25 cellular contexts compared by ENCODE assay signal in genomic region chr6:16302721-16303552, GRCh38.
DNase-seq lines count a peak whose midpoint lies in the region; ATAC-seq, FAIRE-seq and TF ChIP-seq lines count a peak whose summit lies in the region.
"Had no signal": no experiment of that assay in that cellular context is flagged by ENCODE, and none has a peak within 500 bp of the region (broad histone marks: within the 10 kb centered on the region; RNA-seq: fewer than 3 reads in every experiment).

No MANE protein-coding gene starts in this region.

- H3K4me1 ChIP-seq in ES-I3 (ENCODE audit: insufficient read depth, low read length) (peaks cover 24% of the 10 kb centered on the region), H1 (replicated peaks in 1 of 4; ENCODE audit: control insufficient read depth in 3 of 4, insufficient read depth in 4 of 4, low read length in 3 of 4) (peaks cover 0 to 22% (median 13%) of the 10 kb centered on the region in 4 experiments; a peak in 6 of 7 replicates), mesenchymal stem cell (ENCODE audit: control insufficient read depth, insufficient read depth, low read depth, low read length) (peaks cover 1% of the 10 kb centered on the region)
- H3K4me1 ChIP-seq: stomach, tibial nerve had no signal

- no peak overlapping the region for H3K4ac ChIP-seq in H1 (replicated peaks; ENCODE audit: insufficient read length, low read depth, low read length)
- no peak overlapping the region for H3K4ac ChIP-seq in mesenchymal stem cell (ENCODE audit: low read depth in 1 of 2, low read length in 2 of 2)

- H3K23ac ChIP-seq in H1 (ENCODE audit: insufficient read length) (no peak overlapping the region), mesenchymal stem cell (ENCODE audit: low read length in 2 of 2) (no peak overlapping the region)

- no peaks in the 10 kb centered on the region; a peak in 1 of 7 replicates for H3K27me3 ChIP-seq in H1 (replicated peaks in 1 of 4; ENCODE audit: control insufficient read depth in 3 of 4, extremely low read depth in 1 of 4, insufficient read depth in 3 of 4, low read length in 3 of 4)
- no peaks in the 10 kb centered on the region for H3K27me3 ChIP-seq in mesenchymal stem cell (ENCODE audit: control insufficient read depth in 1 of 2, insufficient read depth in 1 of 2, low read length in 2 of 2)
- H3K27me3 ChIP-seq: dorsolateral prefrontal cortex, stomach, tibial nerve had no signal

- intact Hi-C loops in left colon (cut with DNase I, micrococcal nuclease) = no loop called here

- no peaks in the 10 kb centered on the region for H3K79me1 ChIP-seq in H1 (ENCODE audit: low read depth, low read length)
- H3K79me1 ChIP-seq in mesenchymal stem cell (replicated peaks; ENCODE audit: low read length, poor library complexity, severe bottlenecking) = no peaks in the 10 kb centered on the region

- no peak for TF ChIP-seq EP300 in H1 (IDR thresholded peaks at IDR 0.05; ENCODE audit: borderline replicate concordance in 1 of 2, low read depth in 2 of 2, low read length in 2 of 2)

- H4K5ac ChIP-seq in H1 (ENCODE audit: insufficient read length, low read depth, low read length) = peak overlapping the region; percentile 42

- H3K18ac ChIP-seq in H1 (ENCODE audit: extremely low read depth, low read length) = peak overlapping the region; percentile 73; the same call in 1 of the 2 replicates
- H3K18ac ChIP-seq in mesenchymal stem cell (ENCODE audit: low read depth in 1 of 2, low read length in 2 of 2) = peak overlapping the region in 1 of 2 experiments; percentile 56

- H2AK5ac ChIP-seq in H1 (ENCODE audit: low read depth, low read length) (no peak overlapping the region), mesenchymal stem cell (ENCODE audit: low read length, severe bottlenecking) (no peak overlapping the region)

- H3K9ac ChIP-seq in ES-I3 (ENCODE audit: low read depth, low read length) (peak overlapping the region; percentile 14; the same call in 1 of the 2 replicates), H1 (replicated peaks in 1 of 4; ENCODE audit: extremely low read depth in 1 of 4, low read depth in 3 of 4, low read length in 3 of 4) (no peak overlapping the region), mesenchymal stem cell (ENCODE audit: low read length) (no peak overlapping the region)

- H4K20me1 ChIP-seq in H1 (replicated peaks in 1 of 2; ENCODE audit: control insufficient read depth in 1 of 2, insufficient read depth in 2 of 2, low read length in 2 of 2) = no peaks in the 10 kb centered on the region

- H2BK12ac ChIP-seq in H1 (ENCODE audit: low read depth, low read length) = peak overlapping the region; percentile 88; the same call in 1 of the 2 replicates
- H2BK12ac ChIP-seq in mesenchymal stem cell (ENCODE audit: low read length in 2 of 2) = no peak overlapping the region

- 0 out of 2 replicates have a peak overlapping the region, but pooled peaks have one; percentile 87 for H2BK20ac ChIP-seq in H1 (ENCODE audit: low read length)

- H3K27ac ChIP-seq in H1 (ENCODE audit: low read depth, low read length) (no peak overlapping the region), mesenchymal stem cell (ENCODE audit: low read length, poor library complexity, severe bottlenecking) (no peak overlapping the region)
- H3K27ac ChIP-seq: stomach, tibial nerve, WERI-Rb-1 had no signal

- H2BK120ac ChIP-seq in H1 (replicated peaks; ENCODE audit: low read depth, low read length) = no peak overlapping the region
- H2BK120ac ChIP-seq in mesenchymal stem cell (ENCODE audit: low read depth, low read length) = no peak overlapping the region

- peaks cover 7% of the 10 kb centered on the region for H3K23me2 ChIP-seq in H1 (ENCODE audit: low read depth, low read length)

- POLR2A ChIA-PET in H1 (lab: Charles Lee; ENCODE audit: partially characterized antibody) = no interaction called here

- ATAC-seq in GM21423 (IDR thresholded peaks at IDR 0.05; ENCODE audit: unreplicated experiment) (no peak), left colon (no peak)
- ATAC-seq: activated naive CD4-positive, alpha-beta T cell treated with anti-CD3 and anti-CD28 coated beads, Interleukin-2, amount 50 U/mL, for 72 hours; PC-3 had no signal

- H2BK5ac ChIP-seq in H1 (ENCODE audit: low read depth, low read length) (peak overlapping the region; percentile 45; the same call in 1 of the 2 replicates), mesenchymal stem cell (ENCODE audit: low read depth, low read length, poor library complexity, severe bottlenecking) (no peak overlapping the region)

- CTCF ChIA-PET in H1 (lab: Charles Lee; ENCODE audit: partially characterized antibody) = interaction anchor here (1.1 to 1.2 kb wide), 4 partner anchors 10 to 17 kb away, joined by 3 to 5 read pairs (median 3); no protein-coding TSS in a partner anchor

- 0 out of 2 replicates have a peak overlapping the region, but pooled peaks have one; percentile 63 for H2BK15ac ChIP-seq in H1 (ENCODE audit: low read length)
- no peak overlapping the region for H2BK15ac ChIP-seq in mesenchymal stem cell (ENCODE audit: low read depth, poor library complexity, severe bottlenecking)

- TF ChIP-seq POLR2A in NB4 (IDR thresholded peaks at IDR 0.05; ENCODE audit: extremely low read depth, insufficient read length) (no peak), H1 (IDR thresholded peaks at IDR 0.05; ENCODE audit: control extremely low read depth in 1 of 2, low read depth in 2 of 2, low read length in 2 of 2) (no peak)

- no peaks in the 10 kb centered on the region for H3K79me2 ChIP-seq in H1 (ENCODE audit: control insufficient read depth in 1 of 2, insufficient read depth in 2 of 2, low read length in 2 of 2)

- H4K8ac ChIP-seq in H1 (ENCODE audit: extremely low read depth, insufficient read depth, low read length) (peak overlapping the region; percentile 48), mesenchymal stem cell (ENCODE audit: low read length) (peak overlapping the region; percentile 31)

- FAIRE-seq in H1 (lab: Jason Lieb, UNC) = no peak

- no peak for TF ChIP-seq RAD21 in H1 (IDR thresholded peaks at IDR 0.05 in 1 of 2, conservative IDR thresholded peaks at IDR 0.05 in 1 of 2; ENCODE audit: low read depth in 2 of 2, low read length in 2 of 2)

- H3K4me2 ChIP-seq in H1 (ENCODE audit: insufficient read depth in 1 of 2, low read depth in 2 of 2, low read length in 2 of 2) = peak overlapping the region; percentile 28 to 58
- H3K4me2 ChIP-seq in mesenchymal stem cell (ENCODE audit: low read length, poor library complexity, severe bottlenecking) = no peak overlapping the region

- TF ChIP-seq CTCF in NB4 (IDR thresholded peaks at IDR 0.05; ENCODE audit: low read depth, low read length) = no peak
- TF ChIP-seq CTCF in H1 (IDR thresholded peaks at IDR 0.05; ENCODE audit: control extremely low read depth in 1 of 3, insufficient read depth in 1 of 3, low read depth in 1 of 3, low read length in 3 of 3) = no peak

- H3K9me3 ChIP-seq in ES-I3 (ENCODE audit: control insufficient read depth, insufficient read depth, low read length) (no peaks in the 10 kb centered on the region), H1 (ENCODE audit: insufficient read depth in 2 of 2, low read depth in 1 of 2, low read length in 1 of 2) (no peaks in the 10 kb centered on the region), mesenchymal stem cell (ENCODE audit: control insufficient read depth, low read length) (no peaks in the 10 kb centered on the region)
- H3K9me3 ChIP-seq: stomach, tibial nerve had no signal

- H3K56ac ChIP-seq in H1 (replicated peaks; ENCODE audit: insufficient read length, low read depth, low read length) = no peak overlapping the region

- H3K36me3 ChIP-seq in ES-I3 (ENCODE audit: insufficient read depth, low read length) = no peaks in the 10 kb centered on the region
- no peaks in the 10 kb centered on the region for H3K36me3 ChIP-seq in H1 (ENCODE audit: control insufficient read depth in 2 of 4, insufficient read depth in 4 of 4, low read length in 3 of 4)
- peaks cover 16 to 65% of the 10 kb centered on the region in 2 experiments for H3K36me3 ChIP-seq in mesenchymal stem cell (ENCODE audit: control insufficient read depth in 1 of 2, insufficient read depth in 2 of 2, low read depth in 1 of 2, low read length in 2 of 2)
- H3K36me3 ChIP-seq: WERI-Rb-1 had no signal

- H3K4me3 ChIP-seq in NB4 (ENCODE audit: low read depth, low read length) = no peak overlapping the region
- peak overlapping the region in 1 of 4 experiments; percentile 3; a peak in 1 of 8 replicates for H3K4me3 ChIP-seq in H1 (ENCODE audit: extremely low read depth in 1 of 4, insufficient read depth in 2 of 4, low read depth in 3 of 4, low read length in 4 of 4)
- H3K4me3 ChIP-seq in mesenchymal stem cell (ENCODE audit: insufficient read depth in 1 of 2, low read depth in 1 of 2, low read length in 2 of 2) = peak overlapping the region in 1 of 2 experiments; percentile 9
- H3K4me3 ChIP-seq: dorsolateral prefrontal cortex, stomach, tibial nerve had no signal

- H2AFZ ChIP-seq in H1 (ENCODE audit: low read length) = peak overlapping the region; percentile 81; the same call in 1 of the 2 replicates
- no peak overlapping the region for H2AFZ ChIP-seq in mesenchymal stem cell (ENCODE audit: low read depth, low read length)

- DNase-seq in NB4 (ENCODE audit: low read depth) (peak; percentile 21), H1 (ENCODE audit: low read depth in 1 of 2, low spot score in 2 of 2) (no peak), mesenchymal stem cell (no peak), amniotic stem cell (lab: John Stamatoyannopoulos, UW) (no peak), left colon (no peak)
- no peak for DNase-seq in stimulated activated CD4-positive, alpha-beta T cell treated with anti-CD3 and anti-CD28 coated beads, Interleukin-15, amount 100 ng/mL, for 24 hours
- DNase-seq: activated CD4-positive, alpha-beta T cell treated with anti-CD3 and anti-CD28 coated beads, Interleukin-2, amount 50 U/mL, for 1 hour; aorta; C1 segment of cervical spinal cord; Calu3; central memory CD4-positive, alpha-beta T cell; GOT3; Karpas-422; NCI-H187 treated with DMSO at 0.1 percent for 48 hours; NCI-H226; PC-3; SHP77; stimulated activated CD8-positive, alpha-beta memory T cell treated with anti-CD3 and anti-CD28 coated beads, Interleukin-4, amount 100 ng/mL, for 48 hours; stomach; WERI-Rb-1 had no signal

- H3K14ac ChIP-seq in H1 (ENCODE audit: insufficient read length) (no peak overlapping the region), mesenchymal stem cell (ENCODE audit: low read length in 2 of 2) (no peak overlapping the region)

- WGBS in H1 (ENCODE audit: extremely low coverage in 1 of 2, insufficient coverage in 1 of 2, insufficient read length in 1 of 2, insufficient replicate concordance in 2 of 2, low coverage in 1 of 2, low lambda C conversion rate in 2 of 2, missing lambda C conversion rate in 1 of 2), 2 experiments = 51% methylated on average over 27 of the region's 27 CpGs; no CpG with 5 or more reads in 1 of the 2 experiments
- WGBS in mesenchymal stem cell = 84% methylated on average over 27 of the region's 27 CpGs

- peak overlapping the region; percentile 87 for H4K91ac ChIP-seq in H1 (replicated peaks; ENCODE audit: insufficient read length, low read length)
- no peak overlapping the region for H4K91ac ChIP-seq in mesenchymal stem cell (ENCODE audit: low read length)

TF ChIP-seq in H1, 55 proteins besides CTCF, POLR2A, EP300 and RAD21 (continues in another document):
- no peak for TF ChIP-seq TAF7 (optimal IDR thresholded peaks at IDR 0.05; ENCODE audit: borderline replicate concordance, low read depth, low read length)
- TF ChIP-seq KDM4A (IDR thresholded peaks at IDR 0.05; ENCODE audit: low read depth, low read length, severe bottlenecking) = no peak
- TF ChIP-seq PHF8 (conservative IDR thresholded peaks at IDR 0.05; ENCODE audit: low read depth, low read length) = no peak
